In genomic region chr17:45125509-45125908, GRCh38 we compare ENCODE assay signal across 20 cellular contexts. TPM values are rescaled to one million over a fixed set of nuclear protein-coding genes. Genes with fewer than 3 reads are reported as not detected.
DNase-seq lines count a peak whose midpoint lies in the region; ATAC-seq, FAIRE-seq and TF ChIP-seq lines count a peak whose summit lies in the region.
"Had no signal": no experiment of that assay in that cellular context is flagged by ENCODE, and none has a peak within 500 bp of the region (broad histone marks: within the 10 kb centered on the region; RNA-seq: fewer than 3 reads in every experiment).

No MANE protein-coding gene starts in this region.

- peak overlapping the region; percentile 11; the same call in 1 of the 2 replicates for H2AK5ac ChIP-seq in IMR-90 (ENCODE audit: low read depth, low read length)

- TF ChIP-seq CTCF in Caco-2 (IDR thresholded peaks at IDR 0.05; ENCODE audit: insufficient read depth in 1 of 2, low read depth in 1 of 2, low read length in 1 of 2, severe bottlenecking in 1 of 2, unreplicated experiment in 1 of 2) (no peak), IMR-90 (conservative IDR thresholded peaks at IDR 0.05; ENCODE audit: low read depth, low read length) (no peak), K562 (IDR thresholded peaks at IDR 0.05 in 2 of 3, conservative IDR thresholded peaks at IDR 0.05 in 1 of 3; ENCODE audit: insufficient read depth in 2 of 3, low read depth in 1 of 3, low read length in 3 of 3) (no peak), osteocyte (IDR thresholded peaks at IDR 0.05) (no peak), ascending aorta (IDR thresholded peaks at IDR 0.05) (no peak)

- H3K9me1 ChIP-seq in IMR-90 (ENCODE audit: insufficient read depth, low read length) (peaks cover 40% of the 10 kb centered on the region), K562 (ENCODE audit: control insufficient read depth, insufficient read depth, low read length) (no peaks in the 10 kb centered on the region)

- H3K27ac ChIP-seq in IMR-90 (ENCODE audit: insufficient read depth, low read length) (no peak overlapping the region), K562 (ENCODE audit: extremely low read depth, low read depth, low read length) (no peak overlapping the region; the same call in 2 of the 3 replicates), ascending aorta (peak overlapping the region in 1 of 2 donors; percentile 87)
- H3K27ac ChIP-seq: SJCRH30 had no signal

- in situ Hi-C loops in IMR-90 (cut with MboI; ENCODE audit: low sequenced_read_pairs) (no loop called here), K562 (cut with MboI) (no loop called here)

- H3K4me3 ChIP-seq in Caco-2 (ENCODE audit: low read depth, low read length) (no peak overlapping the region), IMR-90 (ENCODE audit: insufficient read depth, low read depth, low read length) (no peak overlapping the region), K562 (no peak overlapping the region), ascending aorta (no peak overlapping the region)
- H3K4me3 ChIP-seq: GM12878, SJCRH30 had no signal

- peaks cover 59 to 86% of the 10 kb centered on the region in 2 experiments for H3K79me1 ChIP-seq in IMR-90 (ENCODE audit: low read depth in 1 of 2, low read length in 2 of 2)

- no peak overlapping the region for H3K23ac ChIP-seq in IMR-90 (ENCODE audit: low read depth, low read length)

- no peak overlapping the region for H2BK120ac ChIP-seq in IMR-90 (ENCODE audit: low read depth, low read length)

- TF ChIP-seq EP300 in K562 (IDR thresholded peaks at IDR 0.05; ENCODE audit: low read length) = no peak

- H3K56ac ChIP-seq in IMR-90 (ENCODE audit: extremely low read depth, insufficient read depth, low read length) = no peak overlapping the region

- H3K4me1 ChIP-seq in Caco-2 (peaks cover 69% of the 10 kb centered on the region), IMR-90 (ENCODE audit: control insufficient read depth, insufficient read depth, low read length) (peaks cover 43% of the 10 kb centered on the region), K562 (replicated peaks in 1 of 2; ENCODE audit: control insufficient read depth in 2 of 2, insufficient read depth in 2 of 2, low read length in 2 of 2) (peaks cover 41 to 54% of the 10 kb centered on the region in 2 experiments), ascending aorta (peaks cover 20 to 70% of the 10 kb centered on the region in 2 donors)

- H3K14ac ChIP-seq in IMR-90 (replicated peaks; ENCODE audit: low read depth, low read length) = no peak overlapping the region

- H3K4ac ChIP-seq in IMR-90 (ENCODE audit: low read depth, low read length) = no peak overlapping the region

- H4K8ac ChIP-seq in IMR-90 (ENCODE audit: low read depth in 2 of 2, low read length in 2 of 2) = no peak overlapping the region; a peak in 1 of 4 replicates

- H3K9me3 Mint-ChIP-seq in Caco-2 (ENCODE audit: unreplicated experiment) (no peaks in the 10 kb centered on the region), osteocyte (ENCODE audit: unreplicated experiment) (no peaks in the 10 kb centered on the region)
- H3K9me3 Mint-ChIP-seq: HFFc6 had no signal

- no peaks in the 10 kb centered on the region for H4K20me1 ChIP-seq in IMR-90 (ENCODE audit: insufficient read depth, low read length)
- 0 out of 2 replicates have a peak, but pooled peaks cover 6% of the 10 kb centered on the region for H4K20me1 ChIP-seq in K562 (replicated peaks; ENCODE audit: control insufficient read depth, insufficient read depth, low read length)

- ATAC-seq in IMR-90 (ENCODE audit: low read depth) = no peak
- ATAC-seq in K562 = no peak
- ATAC-seq in HG03025 (IDR thresholded peaks at IDR 0.05; ENCODE audit: low FRiP score, unreplicated experiment) = no peak
- ATAC-seq: GM12878 had no signal

- no peak for TF ChIP-seq POLR2A in IMR-90 (IDR thresholded peaks at IDR 0.05; ENCODE audit: low read depth, low read length)
- no peak for TF ChIP-seq POLR2A in K562 (conservative IDR thresholded peaks at IDR 0.05)

- H3K79me2 ChIP-seq in K562 (ENCODE audit: control insufficient read depth, insufficient read depth, low read length) = no peaks in the 10 kb centered on the region; the same call in 2 of the 3 replicates

- H3K9me3 ChIP-seq in Caco-2 (no peaks in the 10 kb centered on the region), IMR-90 (ENCODE audit: control insufficient read depth, insufficient read depth, low read length) (no peaks in the 10 kb centered on the region), K562 (replicated peaks; ENCODE audit: control insufficient read depth, insufficient read depth, low read depth, low read length) (no peaks in the 10 kb centered on the region), ascending aorta (no peaks in the 10 kb centered on the region)
- H3K9me3 ChIP-seq: BE2C, SJCRH30 had no signal

- H3K4me3 Mint-ChIP-seq in Caco-2 (ENCODE audit: unreplicated experiment) = no peak overlapping the region
- H3K4me3 Mint-ChIP-seq in osteocyte (ENCODE audit: unreplicated experiment) = no peak overlapping the region
- H3K4me3 Mint-ChIP-seq: HFFc6 had no signal

- H3K27me3 ChIP-seq in Caco-2 (replicated peaks; ENCODE audit: control insufficient read depth, insufficient read depth, low read length) (no peaks in the 10 kb centered on the region), IMR-90 (ENCODE audit: control insufficient read depth, insufficient read depth, low read length) (no peaks in the 10 kb centered on the region), K562 (ENCODE audit: control insufficient read depth in 2 of 2, insufficient read depth in 2 of 2, low read length in 2 of 2) (no peaks in the 10 kb centered on the region), ascending aorta (no peaks in the 10 kb centered on the region)
- H3K27me3 ChIP-seq: BE2C, SJCRH30 had no signal

- dilution Hi-C loops in IMR-90 (cut with HindIII; ENCODE audit: low sequenced_read_pairs, unreplicated experiment) = no loop called here

- H3K27me3 Mint-ChIP-seq in Caco-2 (ENCODE audit: insufficient read depth, unreplicated experiment) (no peaks in the 10 kb centered on the region), osteocyte (ENCODE audit: unreplicated experiment) (no peaks in the 10 kb centered on the region)

- H3K9ac ChIP-seq in IMR-90 (ENCODE audit: low read depth, low read length) (no peak overlapping the region), K562 (ENCODE audit: insufficient read depth in 1 of 2, low read depth in 2 of 2, low read length in 2 of 2) (no peak overlapping the region)

- FAIRE-seq in K562 (lab: Jason Lieb, UNC) = peak; percentile 54
- FAIRE-seq: GM12878, H54 had no signal

- no peak overlapping the region for H2BK15ac ChIP-seq in IMR-90 (ENCODE audit: low read depth, low read length)

- CTCF ChIA-PET in Caco-2 (lab: Charles Lee) (interaction anchor here (2.7 kb wide), 1 partner anchor 10 kb away, joined by 8 read pairs; the partner anchor contains the start of gene ACBD4), IMR-90 (lab: Yijun Ruan, JAX) (no interaction called here), K562 (lab: Yijun Ruan, JAX; ENCODE audit: low intra/inter-chr PET ratio) (no interaction called here)

- H3K27ac Mint-ChIP-seq in Caco-2 (ENCODE audit: unreplicated experiment) (peak overlapping the region; percentile 13), osteocyte (ENCODE audit: unreplicated experiment) (peak overlapping the region; percentile 34)

- H2BK5ac ChIP-seq in IMR-90 (ENCODE audit: low read depth, low read length, poor library complexity, severe bottlenecking) = peak overlapping the region; percentile 21

- intact Hi-C loops in Caco-2 (cut with micrococcal nuclease; ENCODE audit: unreplicated experiment) = no loop called here
- intact Hi-C loops in IMR-90 (cut with micrococcal nuclease) = no loop called here
- intact Hi-C loops in K562 (cut with micrococcal nuclease) = loop anchor here (10.0 kb wide), 1 partner anchor 111 kb away; no protein-coding TSS in a partner anchor
- intact Hi-C loops in ascending aorta (cut with DNase I) = no loop called here

- DNase-seq in Caco-2 (no peak), IMR-90 (no peak), K562 (ENCODE audit: extremely low read depth in 1 of 4, low spot score in 3 of 4) (no peak), osteocyte (ENCODE audit: extremely low spot score, unreplicated experiment) (no peak), ascending aorta (ENCODE audit: low spot score in 2 of 2) (no peak), EL (no peak), NCI-H2196 treated with DMSO at 0.1 percent for 48 hours (lab: John Stamatoyannopoulos, UW; ENCODE audit: unreplicated experiment) (no peak)
- DNase-seq: BE2C, DMS 273 treated with DMSO at 0.1 percent for 48 hours, DMS79 treated with DMSO at 0.1 percent for 48 hours, HFFc6, MV-4-11, NCI-H1105 treated with DMSO at 0.1 percent for 48 hours, NCI-H2029 treated with DMSO at 0.1 percent for 48 hours, NCI-H2171, NCI-H526, SJCRH30 had no signal

- TF ChIP-seq RAD21 in IMR-90 (IDR thresholded peaks at IDR 0.05; ENCODE audit: low read length) (no peak), K562 (CRISPR knock-in tag; conservative IDR thresholded peaks at IDR 0.05 in 1 of 2, IDR thresholded peaks at IDR 0.05 in 1 of 2) (no peak)

- H4K5ac ChIP-seq in IMR-90 (ENCODE audit: low read depth, low read length) = no peak overlapping the region

- H4K91ac ChIP-seq in IMR-90 (ENCODE audit: insufficient read depth, low read depth, low read length) = no peak overlapping the region

- H3K4me1 Mint-ChIP-seq in Caco-2 (ENCODE audit: low read depth, unreplicated experiment) (peaks cover 34% of the 10 kb centered on the region), osteocyte (ENCODE audit: unreplicated experiment) (peaks cover 72% of the 10 kb centered on the region)

- 100% methylated on average over 2 of the region's 8 CpGs; no CpG with 5 or more reads in 1 of the 2 experiments for WGBS in IMR-90 (ENCODE audit: extremely low coverage in 2 of 2, insufficient read length in 1 of 2), 2 experiments
- 88% methylated on average over 8 of the region's 8 CpGs for WGBS in K562 (ENCODE audit: insufficient coverage, low coverage, missing lambda C conversion rate)

- BruUV-seq in Caco-2 (replicated peaks; lab: Mats Ljungman, UMichigan) (no TSS peak), IMR-90 (replicated peaks; lab: Mats Ljungman, UMichigan) (no TSS peak), K562 (replicated peaks; lab: Mats Ljungman, UMichigan) (no TSS peak)

- no peak overlapping the region for H2BK20ac ChIP-seq in IMR-90 (ENCODE audit: low read depth, low read length)

- H3K36me3 ChIP-seq in Caco-2 (ENCODE audit: control insufficient read depth, insufficient read depth, low read length) (no peaks in the 10 kb centered on the region; the same call in 1 of the 2 replicates), IMR-90 (ENCODE audit: control insufficient read depth, insufficient read depth, low read length) (no peaks in the 10 kb centered on the region), K562 (ENCODE audit: control insufficient read depth, insufficient read depth, low read length) (no peaks in the 10 kb centered on the region), ascending aorta (peaks cover 3 to 6% of the 10 kb centered on the region in 2 donors)
- H3K36me3 ChIP-seq: BE2C, SJCRH30 had no signal

- H3K36me3 Mint-ChIP-seq in Caco-2 (ENCODE audit: insufficient read depth, unreplicated experiment) = peaks cover 39% of the 10 kb centered on the region
- H3K36me3 Mint-ChIP-seq in osteocyte (ENCODE audit: unreplicated experiment) = no peaks in the 10 kb centered on the region

- H3K4me2 ChIP-seq in IMR-90 (ENCODE audit: low read depth, low read length) = no peak overlapping the region
- H3K4me2 ChIP-seq in K562 (ENCODE audit: insufficient read depth, low read length) = no peak overlapping the region

- H2AK9ac ChIP-seq in IMR-90 (replicated peaks; ENCODE audit: low read depth, low read length, poor library complexity) = no peak overlapping the region

- H2AFZ ChIP-seq in IMR-90 (replicated peaks; ENCODE audit: low read length, poor library complexity) (no peak overlapping the region), K562 (ENCODE audit: low read depth, low read length) (no peak overlapping the region)

- H3K18ac ChIP-seq in IMR-90 (ENCODE audit: low read depth, low read length) = no peak overlapping the region

- POLR2A ChIA-PET in Caco-2 (lab: Charles Lee) = no interaction called here
- POLR2A ChIA-PET in IMR-90 (lab: Charles Lee; ENCODE audit: unreplicated experiment) = no interaction called here
- POLR2A ChIA-PET in K562 (lab: Yijun Ruan, JAX) = interaction anchor here (0.6 kb wide), 1 partner anchor 219 kb away, joined by 3 read pairs; no protein-coding TSS in a partner anchor

RNA-seq across cellular contexts. Expression of gene PLCD3, which starts 6.8 kb away (rescaled TPM):
- total RNA-seq in Caco-2 (2022) = 74.3 and 88.5 TPM in 2 replicates
- 5.3 and 5.6 TPM in 2 replicates for total RNA-seq in IMR-90 (2012; rRNA removed)
- 36.6 and 39.0 TPM in 2 replicates for polyA plus RNA-seq in IMR-90 (2012; rRNA removed)
- 14.8 and 45.8 TPM in 2 replicates for polyA plus RNA-seq in IMR-90 (2012; cell fraction: cytosol; rRNA removed)
- polyA plus RNA-seq in IMR-90 (2012; cell fraction: nucleus; rRNA removed; ENCODE audit: low replicate concordance) = 35.9 and 73.0 TPM in 2 replicates
- total RNA-seq in K562 (2011; cell fraction: chromatin; rRNA removed; ENCODE audit: low replicate concordance) = 4.5 and 16.3 TPM in 2 replicates
- total RNA-seq in K562 (2011; cell fraction: nucleolus; rRNA removed) = 10.4 and 13.0 TPM in 2 replicates
- 4.2 and 4.8 TPM in 2 replicates for total RNA-seq in K562 (2011; cell fraction: nucleoplasm; rRNA removed)
- total RNA-seq in K562 (2014; rRNA removed) = 7.5 and 8.8 TPM in 2 replicates
- 2.4 and 2.5 TPM in 2 replicates for total RNA-seq in K562 (2014; rRNA removed; fragmentation: Illumina TruSeq; extraction: Trizol)
- total RNA-seq in K562 (2015; rRNA removed; fragmentation: Illumina TruSeq; extraction: Trizol) = 4.0 and 4.6 TPM in 2 replicates
- total RNA-seq in K562 (2021) = 22.6 and 22.9 TPM in 2 replicates
- 8.1 and 16.5 TPM in 2 replicates for polyA plus RNA-seq in K562 (2011; rRNA removed)
- 15.2 and 44.8 TPM in 2 replicates for polyA plus RNA-seq in K562 (2011; cell fraction: cytosol; rRNA removed)
- polyA plus RNA-seq in K562 (2011; cell fraction: nucleus; rRNA removed) = 10.0 and 23.0 TPM in 2 replicates
- polyA plus RNA-seq in K562 (2012) = 13.0 and 13.6 TPM in 2 replicates
- polyA plus RNA-seq in K562 (2014; fragmentation: Illumina TruSeq; extraction: Trizol) = 10.5 and 14.7 TPM in 2 replicates
- polyA plus RNA-seq in K562 (2014; fragmentation: Nextera tagmentation; extraction: Ambion mirVana) = under 1 TPM; 0.20 to 0.27 TPM
- 8.2 and 15.7 TPM in 2 replicates for polyA plus RNA-seq in K562 (2014; rRNA removed)
- polyA minus RNA-seq in K562 (2011; rRNA and poly(A)+ RNA removed) = 1.6 and 13.2 TPM in 2 replicates
- polyA minus RNA-seq in K562 (2011; cell fraction: cytosol; rRNA and poly(A)+ RNA removed) = 17.4 and 18.3 TPM in 2 replicates
- polyA minus RNA-seq in K562 (2011; cell fraction: nucleus; rRNA and poly(A)+ RNA removed) = 3.4 and 8.9 TPM in 2 replicates
- total RNA-seq in osteocyte = 92.3 and 111 TPM in 2 replicates
- 65.5 TPM for total RNA-seq in ascending aorta

RNA-seq across cellular contexts. Expression of gene ACBD4, which starts 10.0 kb away (rescaled TPM):
- total RNA-seq in Caco-2 (2022) (21.2 and 21.6 TPM in 2 replicates), IMR-90 (2012; rRNA removed) (1.7 and 2.3 TPM in 2 replicates), K562 (2014; rRNA removed) (5.5 and 6.3 TPM in 2 replicates), K562 (2014; rRNA removed; fragmentation: Illumina TruSeq; extraction: Trizol) (1.6 and 2.1 TPM in 2 replicates), K562 (2015; rRNA removed; fragmentation: Illumina TruSeq; extraction: Trizol) (2.0 and 2.1 TPM in 2 replicates), K562 (2021) (4.7 and 5.7 TPM in 2 replicates), osteocyte (8.1 and 10.6 TPM in 2 replicates), ascending aorta (14.7 TPM)
- polyA plus RNA-seq in IMR-90 (2012; rRNA removed) (5.7 and 6.1 TPM in 2 replicates), K562 (2011; rRNA removed) (6.9 and 9.1 TPM in 2 replicates), K562 (2014; fragmentation: Illumina TruSeq; extraction: Trizol) (4.6 and 5.4 TPM in 2 replicates), K562 (2014; fragmentation: Nextera tagmentation; extraction: Ambion mirVana) (under 1 TPM; 0.14 to 0.15 TPM), K562 (2014; rRNA removed) (5.6 and 7.0 TPM in 2 replicates)
- 4.5 and 5.5 TPM in 2 replicates for polyA plus RNA-seq in IMR-90 (2012; cell fraction: cytosol; rRNA removed)
- polyA plus RNA-seq in IMR-90 (2012; cell fraction: nucleus; rRNA removed; ENCODE audit: low replicate concordance) = 29.9 and 39.6 TPM in 2 replicates
- 14.7 and 39.0 TPM in 2 replicates for total RNA-seq in K562 (2011; cell fraction: chromatin; rRNA removed; ENCODE audit: low replicate concordance)
- total RNA-seq in K562 (2011; cell fraction: nucleolus; rRNA removed) = 32.7 and 33.0 TPM in 2 replicates
- 14.5 and 17.5 TPM in 2 replicates for total RNA-seq in K562 (2011; cell fraction: nucleoplasm; rRNA removed)
- 4.9 and 7.5 TPM in 2 replicates for polyA plus RNA-seq in K562 (2011; cell fraction: cytosol; rRNA removed)
- 24.3 and 48.8 TPM in 2 replicates for polyA plus RNA-seq in K562 (2011; cell fraction: nucleus; rRNA removed)
- polyA plus RNA-seq in K562 (2012) = 6.1 and 12.0 TPM in 2 replicates
- polyA minus RNA-seq in K562 (2011; rRNA and poly(A)+ RNA removed) = 1.8 and 2.6 TPM in 2 replicates
- 3.7 and 4.4 TPM in 2 replicates for polyA minus RNA-seq in K562 (2011; cell fraction: cytosol; rRNA and poly(A)+ RNA removed)
- polyA minus RNA-seq in K562 (2011; cell fraction: nucleus; rRNA and poly(A)+ RNA removed) = 17.5 and 22.5 TPM in 2 replicates

RNA-seq across cellular contexts. Expression of gene HEXIM1, which starts 22.8 kb away (rescaled TPM):
- 71.0 and 78.0 TPM in 2 replicates for total RNA-seq in Caco-2 (2022)
- total RNA-seq in IMR-90 (2012; rRNA removed) = 5.9 and 8.6 TPM in 2 replicates
- polyA plus RNA-seq in IMR-90 (2012; rRNA removed) = 14.5 TPM in 2 replicates
- polyA plus RNA-seq in IMR-90 (2012; cell fraction: cytosol; rRNA removed) = 13.5 and 13.8 TPM in 2 replicates
- 8.5 and 12.5 TPM in 2 replicates for polyA plus RNA-seq in IMR-90 (2012; cell fraction: nucleus; rRNA removed; ENCODE audit: low replicate concordance)
- 13.2 and 13.4 TPM in 2 replicates for total RNA-seq in K562 (2011; cell fraction: chromatin; rRNA removed; ENCODE audit: low replicate concordance)
- total RNA-seq in K562 (2011; cell fraction: nucleolus; rRNA removed) = 10.9 and 13.0 TPM in 2 replicates
- total RNA-seq in K562 (2011; cell fraction: nucleoplasm; rRNA removed) = 15.3 and 17.7 TPM in 2 replicates
- total RNA-seq in K562 (2014; rRNA removed) = 18.5 and 18.8 TPM in 2 replicates
- total RNA-seq in K562 (2014; rRNA removed; fragmentation: Illumina TruSeq; extraction: Trizol) = 4.0 and 4.2 TPM in 2 replicates
- 6.6 and 7.3 TPM in 2 replicates for total RNA-seq in K562 (2015; rRNA removed; fragmentation: Illumina TruSeq; extraction: Trizol)
- 21.4 and 28.3 TPM in 2 replicates for total RNA-seq in K562 (2021)
- 7.9 and 9.1 TPM in 2 replicates for polyA plus RNA-seq in K562 (2011; rRNA removed)
- polyA plus RNA-seq in K562 (2011; cell fraction: cytosol; rRNA removed) = 8.8 and 11.7 TPM in 2 replicates
- polyA plus RNA-seq in K562 (2011; cell fraction: nucleus; rRNA removed) = 7.8 and 10.5 TPM in 2 replicates
- 18.0 and 23.2 TPM in 2 replicates for polyA plus RNA-seq in K562 (2012)
- polyA plus RNA-seq in K562 (2014; fragmentation: Illumina TruSeq; extraction: Trizol) = 20.9 and 27.2 TPM in 2 replicates
- 1 to 10 TPM; 1.4 to 1.6 TPM for polyA plus RNA-seq in K562 (2014; fragmentation: Nextera tagmentation; extraction: Ambion mirVana)
- polyA plus RNA-seq in K562 (2014; rRNA removed) = 24.4 and 26.2 TPM in 2 replicates
- polyA minus RNA-seq in K562 (2011; rRNA and poly(A)+ RNA removed) = 3.2 and 4.6 TPM in 2 replicates
- polyA minus RNA-seq in K562 (2011; cell fraction: cytosol; rRNA and poly(A)+ RNA removed) = 5.6 and 6.3 TPM in 2 replicates
- polyA minus RNA-seq in K562 (2011; cell fraction: nucleus; rRNA and poly(A)+ RNA removed) = 3.8 and 7.1 TPM in 2 replicates
- 42.0 and 44.5 TPM in 2 replicates for total RNA-seq in osteocyte
- total RNA-seq in ascending aorta = 23.7 TPM

RNA-seq across cellular contexts. Expression of gene HEXIM2, which starts 36.2 kb away (rescaled TPM):
- total RNA-seq in Caco-2 (2022) (12.7 and 13.6 TPM in 2 replicates), IMR-90 (2012; rRNA removed) (5.6 and 6.1 TPM in 2 replicates), K562 (2014; rRNA removed) (2.7 and 3.4 TPM in 2 replicates), K562 (2014; rRNA removed; fragmentation: Illumina TruSeq; extraction: Trizol) (0.29 and 0.69 TPM in 2 replicates), K562 (2015; rRNA removed; fragmentation: Illumina TruSeq; extraction: Trizol) (1.4 and 1.8 TPM in 2 replicates), K562 (2021) (2.0 and 2.1 TPM in 2 replicates), osteocyte (6.4 and 9.8 TPM in 2 replicates), ascending aorta (1.4 TPM)
- polyA plus RNA-seq in IMR-90 (2012; rRNA removed) (4.5 TPM in 2 replicates), K562 (2011; rRNA removed) (1.1 and 1.6 TPM in 2 replicates), K562 (2014; fragmentation: Illumina TruSeq; extraction: Trizol) (1.1 and 1.9 TPM in 2 replicates), K562 (2014; fragmentation: Nextera tagmentation; extraction: Ambion mirVana) (not detected), K562 (2014; rRNA removed) (0.86 and 1.8 TPM in 2 replicates)
- polyA plus RNA-seq in IMR-90 (2012; cell fraction: cytosol; rRNA removed) = 5.2 and 10.6 TPM in 2 replicates
- 2.9 and 6.9 TPM in 2 replicates for polyA plus RNA-seq in IMR-90 (2012; cell fraction: nucleus; rRNA removed; ENCODE audit: low replicate concordance)
- total RNA-seq in K562 (2011; cell fraction: chromatin; rRNA removed; ENCODE audit: low replicate concordance) = 1.4 TPM in 1 of 2 replicates, not detected in the other
- 0.83 and 1.2 TPM in 2 replicates for total RNA-seq in K562 (2011; cell fraction: nucleolus; rRNA removed)
- total RNA-seq in K562 (2011; cell fraction: nucleoplasm; rRNA removed) = 0.69 and 1.2 TPM in 2 replicates
- 1.7 and 2.5 TPM in 2 replicates for polyA plus RNA-seq in K562 (2011; cell fraction: cytosol; rRNA removed)
- polyA plus RNA-seq in K562 (2011; cell fraction: nucleus; rRNA removed) = 0.98 and 1.1 TPM in 2 replicates
- 2.3 and 2.8 TPM in 2 replicates for polyA plus RNA-seq in K562 (2012)
- polyA minus RNA-seq in K562 (2011; rRNA and poly(A)+ RNA removed) = 0.46 and 0.72 TPM in 2 replicates
- not detected in 2 replicates for polyA minus RNA-seq in K562 (2011; cell fraction: cytosol; rRNA and poly(A)+ RNA removed)
- polyA minus RNA-seq in K562 (2011; cell fraction: nucleus; rRNA and poly(A)+ RNA removed) = 0.54 and 1.3 TPM in 2 replicates
